ENCODE assay signal across 8 cellular contexts in the genomic region with DNA sequence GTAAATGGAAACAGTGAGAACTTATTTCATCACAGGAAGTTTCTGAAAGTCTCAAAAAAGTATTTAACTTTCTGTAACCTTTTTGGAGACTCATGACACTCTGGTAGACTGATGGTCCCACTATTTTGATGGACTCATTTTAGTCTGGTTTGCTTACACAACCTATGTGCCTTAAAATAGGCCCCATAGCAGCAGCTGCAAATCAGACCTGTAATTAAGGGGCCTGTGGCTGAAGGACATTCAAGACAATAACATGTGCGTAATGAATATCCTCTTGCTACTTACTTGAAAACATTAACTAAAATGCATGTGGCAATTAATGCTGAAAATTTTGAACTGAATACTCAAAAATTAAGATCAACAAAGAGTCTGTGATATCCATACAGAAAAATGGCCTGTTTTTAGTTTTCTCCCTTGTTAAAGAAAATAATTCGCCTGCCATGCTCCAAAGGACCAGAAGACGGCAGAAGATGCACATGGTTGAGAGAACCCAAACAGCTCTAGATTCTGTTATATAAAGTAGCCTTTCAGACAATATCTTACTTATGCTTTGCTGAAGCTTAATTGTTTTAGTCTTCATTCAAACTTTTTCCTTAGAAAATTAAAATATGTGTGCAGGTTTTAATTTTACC.
DNase-seq lines count a peak whose midpoint lies in the region; ATAC-seq and TF ChIP-seq lines count a peak whose summit lies in the region.

No MANE protein-coding gene starts in this region.

- in situ Hi-C loops in astrocyte of the cerebellum (cut with HindIII; ENCODE audit: low sequenced_read_pairs) (loop anchor here (25.0 kb wide), 1 partner anchor 864 kb away; the partner anchor contains the start of gene ARL14EP), GM13977 (cut with MboI; ENCODE audit: low pct_unique_long_range_greater_than_20kb, low sequenced_read_pairs, unreplicated experiment) (no loop called here)

- no peak for ATAC-seq in activated naive CD4-positive, alpha-beta T cell treated with anti-CD3 and anti-CD28 coated beads, Interleukin-2, amount 50 U/mL, for 72 hours

- no peak overlapping the region for H3K4me3 ChIP-seq in astrocyte of the cerebellum (ENCODE audit: low read depth, low read length)

- H3K36me3 Mint-ChIP-seq in activated naive CD4-positive, alpha-beta T cell treated with anti-CD3 and anti-CD28 coated beads, Interleukin-2, amount 50 U/mL, for 72 hours, result no peaks in the 10 kb centered on the region

- peak; percentile 71 for DNase-seq in AG08395 (ENCODE audit: low spot score)
- peak; percentile 1 for DNase-seq in HuH-7 (ENCODE audit: low spot score)
- DNase-seq in astrocyte of the cerebellum (ENCODE audit: low read depth), result peak; percentile 31
- peak; percentile 60 for DNase-seq in kidney glomerular epithelial cell (lab: John Stamatoyannopoulos, UW)
- DNase-seq in activated naive CD4-positive, alpha-beta T cell treated with anti-CD3 and anti-CD28 coated beads, Interleukin-2, amount 50 U/mL, for 72 hours (ENCODE audit: low spot score in 2 of 2), result no peak
- DNase-seq in GF-D8 (lab: John Stamatoyannopoulos, UW), result no peak
- DNase-seq in stimulated activated CD4-positive, alpha-beta T cell treated with anti-CD3 and anti-CD28 coated beads, Interleukin-2, amount 100 ng/mL, for 24 hours, result no peak
- DNase-seq in GM13977 (ENCODE audit: low spot score), result no peak

- H3K9me3 Mint-ChIP-seq in activated naive CD4-positive, alpha-beta T cell treated with anti-CD3 and anti-CD28 coated beads, Interleukin-2, amount 50 U/mL, for 72 hours, result peaks cover 17 to 21% of the 10 kb centered on the region in 2 donors

- no peak overlapping the region for H3K27ac Mint-ChIP-seq in activated naive CD4-positive, alpha-beta T cell treated with anti-CD3 and anti-CD28 coated beads, Interleukin-2, amount 50 U/mL, for 72 hours

- TF ChIP-seq CTCF in astrocyte of the cerebellum (IDR thresholded peaks at IDR 0.05; ENCODE audit: low read depth, low read length, missing control alignments) (peak; percentile 47), GM13977 (IDR thresholded peaks at IDR 0.05; ENCODE audit: extremely low read depth, insufficient read depth, missing control alignments) (no peak)

Comparison
In these comparisons a context has a peak if more than half of its experiments do, and no peak if none do; other contexts are left out.
1. DNase-seq: peak in AG08395 (single experiment), HuH-7 (single experiment), astrocyte of the cerebellum (single experiment) and kidney glomerular epithelial cell (single experiment); none in activated naive CD4-positive, alpha-beta T cell treated with anti-CD3 and anti-CD28 coated beads, Interleukin-2, amount 50 U/mL, for 72 hours (0 of 2), GF-D8 (single experiment), stimulated activated CD4-positive, alpha-beta T cell treated with anti-CD3 and anti-CD28 coated beads, Interleukin-2, amount 100 ng/mL, for 24 hours (0 of 2) and GM13977 (single experiment).